Comparison of ENCODE assay signal across 9 cellular contexts in the genomic region with DNA sequence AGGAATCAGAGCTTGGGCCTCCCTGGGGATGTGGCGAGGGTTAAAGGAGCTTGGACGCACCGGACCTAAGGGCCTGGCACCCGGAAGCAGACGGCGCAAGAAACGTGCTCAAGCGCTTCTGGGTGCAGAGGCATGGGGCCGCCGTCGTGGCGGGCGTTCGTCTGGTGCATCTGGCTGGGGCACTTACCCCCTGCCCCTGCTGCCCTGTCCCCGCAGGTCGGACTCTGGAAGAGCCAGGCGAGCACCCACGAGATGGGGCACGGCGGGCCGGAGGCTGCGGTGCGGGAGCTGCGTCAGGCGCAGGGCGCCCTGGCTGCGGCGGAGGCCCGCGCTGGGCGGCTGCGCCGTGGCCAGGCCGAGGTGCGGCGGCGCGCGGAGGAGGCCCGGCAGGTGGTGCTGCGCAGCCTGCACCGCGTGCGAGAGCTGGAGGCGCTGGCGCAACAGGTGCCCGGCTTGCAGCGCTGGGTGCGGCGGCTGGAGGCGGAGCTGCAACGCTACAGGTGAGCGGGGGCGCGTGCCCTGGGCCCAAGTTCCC. TPM values are rescaled to one million over a fixed set of nuclear protein-coding genes. Genes with fewer than 3 reads are reported as not detected.
DNase-seq lines count a peak whose midpoint lies in the region; ATAC-seq lines count a peak whose summit lies in the region.
"Had no signal": no experiment of that assay in that cellular context is flagged by ENCODE, and none has a peak within 500 bp of the region (broad histone marks: within the 10 kb centered on the region; RNA-seq: fewer than 3 reads in every experiment).

No MANE protein-coding gene starts in this region.

- peaks cover 4% of the 10 kb centered on the region for H3K36me3 Mint-ChIP-seq in CD4-positive, CD25-positive, alpha-beta regulatory T cell
- H3K36me3 Mint-ChIP-seq in activated T-helper 1 cell treated with anti-CD3 and anti-CD28 coated beads, Interleukin-12 subunit alpha, Interleukin-12 subunit beta, Interleukin-2, Interleukin-4 antibody, amounts not matched to agents 30 ng/mL and 10 ng/mL and 1 ng/mL, durations not matched to agents 14 hours and 24 hours and 36 hours (ENCODE audit: low read depth) = peaks cover 1% of the 10 kb centered on the region
- H3K36me3 Mint-ChIP-seq in stimulated activated naive CD8-positive, alpha-beta T cell treated with anti-CD3 and anti-CD28 coated beads, Interleukin-15, Interleukin-2, amounts not matched to agents 100 ng/mL and 50 ng/mL, for 24 hours (ENCODE audit: low read depth) = no peaks in the 10 kb centered on the region

- H3K27ac ChIP-seq in CD4-positive, CD25-positive, alpha-beta regulatory T cell (ENCODE audit: insufficient read depth, low read length, poor library complexity, severe bottlenecking) = no peak overlapping the region
- H3K27ac ChIP-seq: skin epidermis had no signal

- H3K4me3 Mint-ChIP-seq in CD4-positive, CD25-positive, alpha-beta regulatory T cell = peak overlapping the region in 2 of 4 donors; percentile 69 to 70
- no peak overlapping the region for H3K4me3 Mint-ChIP-seq in activated T-helper 1 cell treated with anti-CD3 and anti-CD28 coated beads, Interleukin-12 subunit alpha, Interleukin-12 subunit beta, Interleukin-2, Interleukin-4 antibody, amounts not matched to agents 30 ng/mL and 10 ng/mL and 1 ng/mL, durations not matched to agents 14 hours and 24 hours and 36 hours
- H3K4me3 Mint-ChIP-seq in stimulated activated naive CD8-positive, alpha-beta T cell treated with anti-CD3 and anti-CD28 coated beads, Interleukin-15, Interleukin-2, amounts not matched to agents 100 ng/mL and 50 ng/mL, for 24 hours = peak overlapping the region; percentile 71

- H3K4me1 ChIP-seq in CD4-positive, CD25-positive, alpha-beta regulatory T cell (ENCODE audit: control insufficient read depth, insufficient read depth, low read length, poor library complexity, severe bottlenecking) = peaks cover 20% of the 10 kb centered on the region

- H3K9me3 ChIP-seq in CD4-positive, CD25-positive, alpha-beta regulatory T cell (ENCODE audit: control insufficient read depth in 2 of 2, low read length in 2 of 2) = no peaks in the 10 kb centered on the region
- peaks cover 5% of the 10 kb centered on the region for H3K9me3 ChIP-seq in iPS-18c (ENCODE audit: control insufficient read depth, insufficient read depth, low read length)

- H3K27me3 Mint-ChIP-seq in CD4-positive, CD25-positive, alpha-beta regulatory T cell = peaks cover 44% of the 10 kb centered on the region
- H3K27me3 Mint-ChIP-seq in activated T-helper 1 cell treated with anti-CD3 and anti-CD28 coated beads, Interleukin-12 subunit alpha, Interleukin-12 subunit beta, Interleukin-2, Interleukin-4 antibody, amounts not matched to agents 30 ng/mL and 10 ng/mL and 1 ng/mL, durations not matched to agents 14 hours and 24 hours and 36 hours (ENCODE audit: insufficient read depth) = peaks cover 40% of the 10 kb centered on the region
- peaks cover 33% of the 10 kb centered on the region for H3K27me3 Mint-ChIP-seq in stimulated activated naive CD8-positive, alpha-beta T cell treated with anti-CD3 and anti-CD28 coated beads, Interleukin-15, Interleukin-2, amounts not matched to agents 100 ng/mL and 50 ng/mL, for 24 hours

- peaks cover 0 to 32% (median 12%) of the 10 kb centered on the region in 4 donors for H3K4me1 Mint-ChIP-seq in CD4-positive, CD25-positive, alpha-beta regulatory T cell
- peaks cover 38% of the 10 kb centered on the region for H3K4me1 Mint-ChIP-seq in activated T-helper 1 cell treated with anti-CD3 and anti-CD28 coated beads, Interleukin-12 subunit alpha, Interleukin-12 subunit beta, Interleukin-2, Interleukin-4 antibody, amounts not matched to agents 30 ng/mL and 10 ng/mL and 1 ng/mL, durations not matched to agents 14 hours and 24 hours and 36 hours (ENCODE audit: low read depth)
- peaks cover 30% of the 10 kb centered on the region for H3K4me1 Mint-ChIP-seq in stimulated activated naive CD8-positive, alpha-beta T cell treated with anti-CD3 and anti-CD28 coated beads, Interleukin-15, Interleukin-2, amounts not matched to agents 100 ng/mL and 50 ng/mL, for 24 hours (ENCODE audit: low read depth)

- no peaks in the 10 kb centered on the region for H3K9me3 Mint-ChIP-seq in CD4-positive, CD25-positive, alpha-beta regulatory T cell
- no peaks in the 10 kb centered on the region for H3K9me3 Mint-ChIP-seq in activated T-helper 1 cell treated with anti-CD3 and anti-CD28 coated beads, Interleukin-12 subunit alpha, Interleukin-12 subunit beta, Interleukin-2, Interleukin-4 antibody, amounts not matched to agents 30 ng/mL and 10 ng/mL and 1 ng/mL, durations not matched to agents 14 hours and 24 hours and 36 hours
- no peaks in the 10 kb centered on the region for H3K9me3 Mint-ChIP-seq in stimulated activated naive CD8-positive, alpha-beta T cell treated with anti-CD3 and anti-CD28 coated beads, Interleukin-15, Interleukin-2, amounts not matched to agents 100 ng/mL and 50 ng/mL, for 24 hours

- peak; percentile 17 to 68 (median 60) for DNase-seq in CD4-positive, CD25-positive, alpha-beta regulatory T cell
- peak; percentile 42 for DNase-seq in NCI-H146 treated with DMSO at 0.1 percent for 48 hours (lab: John Stamatoyannopoulos, UW; ENCODE audit: unreplicated experiment)
- peak; percentile 37 for DNase-seq in activated T-helper 1 cell treated with anti-CD3 and anti-CD28 coated beads, Interleukin-12 subunit alpha, Interleukin-12 subunit beta, Interleukin-2, Interleukin-4 antibody, amounts not matched to agents 30 ng/mL and 10 ng/mL and 1 ng/mL, durations not matched to agents 14 hours and 24 hours and 36 hours (ENCODE audit: low spot score)
- no peak for DNase-seq in HUDEP-2 (lab: John Stamatoyannopoulos, UW; ENCODE audit: unreplicated experiment in 76 of 76)
- DNase-seq in GM19240 (ENCODE audit: insufficient read length, low spot score) = no peak
- DNase-seq in OCI-M2 (lab: John Stamatoyannopoulos, UW; ENCODE audit: unreplicated experiment) = no peak

- ATAC-seq in CD4-positive, CD25-positive, alpha-beta regulatory T cell (ENCODE audit: low read depth in 2 of 2) = peak; percentile 77 to 81

- intact Hi-C loops in activated T-helper 1 cell treated with anti-CD3 and anti-CD28 coated beads, Interleukin-12 subunit alpha, Interleukin-12 subunit beta, Interleukin-2, Interleukin-4 antibody, amounts not matched to agents 30 ng/mL and 10 ng/mL and 1 ng/mL, durations not matched to agents 14 hours and 24 hours and 36 hours (cut with micrococcal nuclease) = no loop called here

- no peaks in the 10 kb centered on the region for H3K36me3 ChIP-seq in CD4-positive, CD25-positive, alpha-beta regulatory T cell (ENCODE audit: control insufficient read depth, insufficient read depth, low read length)

- H3K4me3 ChIP-seq in CD4-positive, CD25-positive, alpha-beta regulatory T cell (ENCODE audit: low read depth, low read length) = no peak overlapping the region
- peak overlapping the region; percentile 26; the same call in 1 of the 2 replicates for H3K4me3 ChIP-seq in iPS-18c (ENCODE audit: insufficient read depth, low read depth, low read length)

- peaks cover 20% of the 10 kb centered on the region for H3K27me3 ChIP-seq in CD4-positive, CD25-positive, alpha-beta regulatory T cell (ENCODE audit: control insufficient read depth, insufficient read depth, low read length)

- H3K27ac Mint-ChIP-seq in CD4-positive, CD25-positive, alpha-beta regulatory T cell = no peak overlapping the region
- no peak overlapping the region for H3K27ac Mint-ChIP-seq in activated T-helper 1 cell treated with anti-CD3 and anti-CD28 coated beads, Interleukin-12 subunit alpha, Interleukin-12 subunit beta, Interleukin-2, Interleukin-4 antibody, amounts not matched to agents 30 ng/mL and 10 ng/mL and 1 ng/mL, durations not matched to agents 14 hours and 24 hours and 36 hours
- H3K27ac Mint-ChIP-seq in stimulated activated naive CD8-positive, alpha-beta T cell treated with anti-CD3 and anti-CD28 coated beads, Interleukin-15, Interleukin-2, amounts not matched to agents 100 ng/mL and 50 ng/mL, for 24 hours = no peak overlapping the region

RNA-seq across cellular contexts. Expression of a gene that starts 2.5 kb away (rescaled TPM):
- 0.15 TPM for total RNA-seq in CD4-positive, CD25-positive, alpha-beta regulatory T cell
- polyA plus RNA-seq in CD4-positive, CD25-positive, alpha-beta regulatory T cell = not detected
- total RNA-seq in activated T-helper 1 cell treated with anti-CD3 and anti-CD28 coated beads, Interleukin-12 subunit alpha, Interleukin-12 subunit beta, Interleukin-2, Interleukin-4 antibody, amounts not matched to agents 30 ng/mL and 10 ng/mL and 1 ng/mL, durations not matched to agents 14 hours and 24 hours and 36 hours = 0.21 and 0.22 TPM in 2 replicates

RNA-seq across cellular contexts. Expression of a gene that starts 9.8 kb away (rescaled TPM):
- not detected for total RNA-seq in CD4-positive, CD25-positive, alpha-beta regulatory T cell
- polyA plus RNA-seq in CD4-positive, CD25-positive, alpha-beta regulatory T cell = under 1 TPM in 1 of 4 donors, not detected in 3; 0.28 TPM
- 0.13 and 0.29 TPM in 2 replicates for total RNA-seq in activated T-helper 1 cell treated with anti-CD3 and anti-CD28 coated beads, Interleukin-12 subunit alpha, Interleukin-12 subunit beta, Interleukin-2, Interleukin-4 antibody, amounts not matched to agents 30 ng/mL and 10 ng/mL and 1 ng/mL, durations not matched to agents 14 hours and 24 hours and 36 hours

RNA-seq across cellular contexts. Expression of a gene that starts 56.9 kb away (rescaled TPM):
- 3.7 TPM for total RNA-seq in CD4-positive, CD25-positive, alpha-beta regulatory T cell
- not detected for polyA plus RNA-seq in CD4-positive, CD25-positive, alpha-beta regulatory T cell
- total RNA-seq in activated T-helper 1 cell treated with anti-CD3 and anti-CD28 coated beads, Interleukin-12 subunit alpha, Interleukin-12 subunit beta, Interleukin-2, Interleukin-4 antibody, amounts not matched to agents 30 ng/mL and 10 ng/mL and 1 ng/mL, durations not matched to agents 14 hours and 24 hours and 36 hours = not detected in 2 replicates

Comparison
In these comparisons a context has a peak if more than half of its experiments do, and no peak if none do; other contexts are left out.
1. DNase-seq: peak in CD4-positive, CD25-positive, alpha-beta regulatory T cell (3 of 3), NCI-H146 treated with DMSO at 0.1 percent for 48 hours (single experiment) and activated T-helper 1 cell treated with anti-CD3 and anti-CD28 coated beads, Interleukin-12 subunit alpha, Interleukin-12 subunit beta, Interleukin-2, Interleukin-4 antibody, amounts not matched to agents 30 ng/mL and 10 ng/mL and 1 ng/mL, durations not matched to agents 14 hours and 24 hours and 36 hours (single experiment); none in HUDEP-2 (0 of 76), GM19240 (single experiment) and OCI-M2 (single experiment).